ENCODE assay signal across 9 cellular contexts in the genomic region with DNA sequence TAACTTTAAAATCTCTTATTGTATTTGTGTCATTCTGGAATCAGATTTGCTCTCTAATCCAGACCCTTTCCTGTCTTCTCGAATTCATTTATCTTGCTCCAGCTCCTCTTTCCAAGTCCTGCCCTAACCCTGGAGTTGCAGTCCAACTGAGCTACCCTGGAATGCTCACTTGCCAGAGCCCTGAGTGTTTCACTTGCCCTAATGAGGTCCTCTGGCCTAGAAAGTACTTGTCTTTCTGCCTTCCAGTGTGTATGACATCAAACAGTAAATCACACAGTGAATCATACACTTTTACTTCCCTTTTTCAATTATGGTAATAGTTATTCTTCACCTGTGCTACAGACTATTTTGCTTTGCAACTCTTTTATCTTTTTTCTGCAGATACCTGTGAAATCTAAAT.
DNase-seq lines count a peak whose midpoint lies in the region; ATAC-seq and TF ChIP-seq lines count a peak whose summit lies in the region.
"Had no signal": no experiment of that assay in that cellular context is flagged by ENCODE, and none has a peak within 500 bp of the region (broad histone marks: within the 10 kb centered on the region; RNA-seq: fewer than 3 reads in every experiment).

No MANE protein-coding gene starts in this region.

- no peaks in the 10 kb centered on the region for H3K27me3 Mint-ChIP-seq in activated CD8-positive, alpha-beta T cell treated with anti-CD3 and anti-CD28 coated beads, Interleukin-2, amount 10 ng/mL, durations not matched to agents 7 days and 5 days (ENCODE audit: low read depth)
- H3K27me3 Mint-ChIP-seq: IgD-negative memory B cell had no signal

- peaks cover 33% of the 10 kb centered on the region for H3K4me1 Mint-ChIP-seq in activated CD8-positive, alpha-beta T cell treated with anti-CD3 and anti-CD28 coated beads, Interleukin-2, amount 10 ng/mL, durations not matched to agents 7 days and 5 days (ENCODE audit: low read depth)

- H3K36me3 ChIP-seq in mucosa of descending colon (ENCODE audit: low read depth), result no peaks in the 10 kb centered on the region

- TF ChIP-seq CTCF in mucosa of descending colon (IDR thresholded peaks at IDR 0.05), result no peak

- intact Hi-C loops in mucosa of descending colon (cut with DNase I, micrococcal nuclease), result no loop called here

- H3K4me3 Mint-ChIP-seq in activated CD8-positive, alpha-beta T cell treated with anti-CD3 and anti-CD28 coated beads, Interleukin-2, amount 10 ng/mL, durations not matched to agents 7 days and 5 days, result no peak overlapping the region

- no peaks in the 10 kb centered on the region for H3K9me3 ChIP-seq in mucosa of descending colon

- CTCF ChIA-PET in activated CD8-positive, alpha-beta T cell treated with anti-CD3 and anti-CD28 coated beads, Interleukin-2, amount 10 ng/mL, durations not matched to agents 7 days and 5 days (lab: Charles Lee), result interaction anchor here (0.8 to 1.6 kb wide), 2 partner anchors 33 to 66 kb away, joined by 3 to 4 read pairs; no protein-coding TSS in a partner anchor

- DNase-seq in GM04503 (ENCODE audit: low read depth), result peak; percentile 33
- DNase-seq in activated CD8-positive, alpha-beta T cell treated with anti-CD3 and anti-CD28 coated beads, Interleukin-2, amount 10 ng/mL, durations not matched to agents 7 days and 5 days, result no peak
- no peak for DNase-seq in mucosa of descending colon
- no peak for DNase-seq in occipital lobe (lab: John Stamatoyannopoulos, UW)
- DNase-seq in mucosa of gallbladder (ENCODE audit: low spot score), result no peak
- DNase-seq in nucleus accumbens (lab: John Stamatoyannopoulos, UW), result no peak

- no peak overlapping the region for H3K4me3 ChIP-seq in mucosa of descending colon

- no peaks in the 10 kb centered on the region for H3K9me3 Mint-ChIP-seq in activated CD8-positive, alpha-beta T cell treated with anti-CD3 and anti-CD28 coated beads, Interleukin-2, amount 10 ng/mL, durations not matched to agents 7 days and 5 days (ENCODE audit: insufficient read depth)
- H3K9me3 Mint-ChIP-seq: IgD-negative memory B cell had no signal

- POLR2A ChIA-PET in activated CD8-positive, alpha-beta T cell treated with anti-CD3 and anti-CD28 coated beads, Interleukin-2, amount 10 ng/mL, durations not matched to agents 7 days and 5 days (lab: Charles Lee), result no interaction called here

- peaks cover 24% of the 10 kb centered on the region for H3K36me3 Mint-ChIP-seq in activated CD8-positive, alpha-beta T cell treated with anti-CD3 and anti-CD28 coated beads, Interleukin-2, amount 10 ng/mL, durations not matched to agents 7 days and 5 days (ENCODE audit: low read depth)
- H3K36me3 Mint-ChIP-seq: IgD-negative memory B cell had no signal

- H3K27ac Mint-ChIP-seq in activated CD8-positive, alpha-beta T cell treated with anti-CD3 and anti-CD28 coated beads, Interleukin-2, amount 10 ng/mL, durations not matched to agents 7 days and 5 days, result peak overlapping the region; percentile 51

- no peaks in the 10 kb centered on the region for H3K4me1 ChIP-seq in mucosa of descending colon (ENCODE audit: low read depth)

- peak; percentile 94 for ATAC-seq in GM19467 (IDR thresholded peaks at IDR 0.05; ENCODE audit: unreplicated experiment)
- ATAC-seq in HG03439 (IDR thresholded peaks at IDR 0.05; ENCODE audit: unreplicated experiment), result peak; percentile 95
- ATAC-seq in activated CD8-positive, alpha-beta T cell treated with anti-CD3 and anti-CD28 coated beads, Interleukin-2, amount 10 ng/mL, durations not matched to agents 7 days and 5 days, result no peak
- peak; percentile 64 for ATAC-seq in mucosa of descending colon
